Comparison of ENCODE assay signal across 31 cellular contexts in genomic region chr2:96105152-96105915, GRCh38. TPM values are rescaled to one million over a fixed set of nuclear protein-coding genes. Genes with fewer than 3 reads are reported as not detected.
DNase-seq lines count a peak whose midpoint lies in the region; ATAC-seq and TF ChIP-seq lines count a peak whose summit lies in the region.
"Had no signal": no experiment of that assay in that cellular context is flagged by ENCODE, and none has a peak within 500 bp of the region (broad histone marks: within the 10 kb centered on the region; RNA-seq: fewer than 3 reads in every experiment).

No MANE protein-coding gene starts in this region.

- H3K36me3 Mint-ChIP-seq in activated naive CD4-positive, alpha-beta T cell treated with anti-CD3 and anti-CD28 coated beads, Interleukin-2, amount 10 ng/mL, durations not matched to agents 7 days and 5 days: no peaks in the 10 kb centered on the region
- H3K36me3 Mint-ChIP-seq: T-cell had no signal

- H3K4me3 ChIP-seq in heart right ventricle (no peak overlapping the region), tibial artery (no peak overlapping the region)
- H3K4me3 ChIP-seq: heart left ventricle, mucosa of descending colon, pancreas had no signal

- H3K27ac Mint-ChIP-seq in activated naive CD4-positive, alpha-beta T cell treated with anti-CD3 and anti-CD28 coated beads, Interleukin-2, amount 10 ng/mL, durations not matched to agents 7 days and 5 days: peak overlapping the region; percentile 49
- H3K27ac Mint-ChIP-seq: activated CD4-positive, alpha-beta memory T cell treated with anti-CD3 and anti-CD28 coated beads, Interleukin-2, amount 10 ng/mL, durations not matched to agents 7 days and 5 days; activated T-helper 2 cell treated with anti-CD3 and anti-CD28 coated beads, Interferon-gamma antibody, Interleukin-2, Interleukin-4, amounts not matched to agents 10 μg/mL and 5 μg/mL and 100 μg/mL, durations not matched to agents 14 hours and 24 hours and 36 hours; CD8-positive, alpha-beta memory T cell; dendritic cell treated with granulocyte-macrophage colony-stimulating factor and Interleukin-4, amounts not matched to agents 40 ng/mL and 50 ng/mL, for 4 days; nephron; T-cell had no signal

- CTCF ChIA-PET in activated naive CD4-positive, alpha-beta T cell treated with anti-CD3 and anti-CD28 coated beads, Interleukin-2, amount 10 ng/mL, durations not matched to agents 7 days and 5 days (lab: Charles Lee): interaction anchor here (1.2 to 2.6 kb wide), 3 partner anchors 12 to 83 kb away, joined by 3 to 6 read pairs (median 3); no protein-coding TSS in a partner anchor

- peaks cover 13% of the 10 kb centered on the region for H3K9me3 Mint-ChIP-seq in activated naive CD4-positive, alpha-beta T cell treated with anti-CD3 and anti-CD28 coated beads, Interleukin-2, amount 10 ng/mL, durations not matched to agents 7 days and 5 days

- H3K4me1 Mint-ChIP-seq in activated naive CD4-positive, alpha-beta T cell treated with anti-CD3 and anti-CD28 coated beads, Interleukin-2, amount 10 ng/mL, durations not matched to agents 7 days and 5 days: no peaks in the 10 kb centered on the region
- H3K4me1 Mint-ChIP-seq: activated CD4-positive, alpha-beta memory T cell treated with anti-CD3 and anti-CD28 coated beads, Interleukin-2, amount 10 ng/mL, durations not matched to agents 7 days and 5 days; CD8-positive, alpha-beta memory T cell; central memory CD8-positive, alpha-beta T cell; T-cell had no signal

- H3K27ac ChIP-seq in heart right ventricle: peak overlapping the region in 1 of 10 donors; percentile 71
- no peak overlapping the region for H3K27ac ChIP-seq in tibial artery
- H3K27ac ChIP-seq: pancreas had no signal

- H3K9me3 ChIP-seq in heart right ventricle (peaks cover 0 to 15% (median 8%) of the 10 kb centered on the region in 11 donors), tibial artery (peaks cover 0 to 16% (median 11%) of the 10 kb centered on the region in 3 donors)
- H3K9me3 ChIP-seq: BE2C, pancreas had no signal

- no peak for ATAC-seq in heart right ventricle
- no peak for ATAC-seq in HG02610 (IDR thresholded peaks at IDR 0.05; ENCODE audit: unreplicated experiment)
- ATAC-seq: esophagus mucosa, heart left ventricle, mucosa of descending colon, pancreas, T-cell had no signal

- H3K4me1 ChIP-seq in heart right ventricle (peaks cover 22 to 72% (median 41%) of the 10 kb centered on the region in 9 donors), tibial artery (peaks cover 0 to 10% (median 0%) of the 10 kb centered on the region in 4 donors)
- H3K4me1 ChIP-seq: BE2C, pancreas had no signal

- H3K36me3 ChIP-seq in heart right ventricle: no peaks in the 10 kb centered on the region
- no peaks in the 10 kb centered on the region for H3K36me3 ChIP-seq in tibial artery
- H3K36me3 ChIP-seq: BE2C, heart left ventricle, pancreas had no signal

- WGBS in heart right ventricle, 2 donors: 94 to 97% methylated on average over 3 of the region's 3 CpGs

- TF ChIP-seq CTCF in heart right ventricle (IDR thresholded peaks at IDR 0.05) (no peak), tibial artery (IDR thresholded peaks at IDR 0.05) (no peak)

- H3K4me3 Mint-ChIP-seq in activated naive CD4-positive, alpha-beta T cell treated with anti-CD3 and anti-CD28 coated beads, Interleukin-2, amount 10 ng/mL, durations not matched to agents 7 days and 5 days: no peak overlapping the region
- H3K4me3 Mint-ChIP-seq: activated CD4-positive, alpha-beta memory T cell treated with anti-CD3 and anti-CD28 coated beads, Interleukin-2, amount 10 ng/mL, durations not matched to agents 7 days and 5 days; CD8-positive, alpha-beta memory T cell; central memory CD8-positive, alpha-beta T cell; dendritic cell treated with granulocyte-macrophage colony-stimulating factor and Interleukin-4, amounts not matched to agents 40 ng/mL and 50 ng/mL, for 4 days; nephron; T-cell had no signal

- H3K27me3 ChIP-seq in heart right ventricle: no peaks in the 10 kb centered on the region
- H3K27me3 ChIP-seq in tibial artery: peaks cover 0 to 17% of the 10 kb centered on the region in 2 donors
- H3K27me3 ChIP-seq: BE2C, heart left ventricle, pancreas had no signal

- DNase-seq in cardiac septum (ENCODE audit: low spot score) (peak; percentile 36), heart right ventricle (no peak), mesenteric fat pad (ENCODE audit: low spot score) (peak; percentile 69), tibial artery (peak; percentile 13 to 35), NCI-H1436 treated with DMSO at 0.1 percent for 48 hours (lab: John Stamatoyannopoulos, UW) (no peak)
- DNase-seq in activated naive CD4-positive, alpha-beta T cell treated with anti-CD3 and anti-CD28 coated beads, Interleukin-2, amount 10 ng/mL, durations not matched to agents 7 days and 5 days: peak; percentile 2
- DNase-seq in stimulated activated CD4-positive, alpha-beta T cell treated with anti-CD3 and anti-CD28 coated beads, Interleukin-2, amount 100 ng/mL, for 24 hours: no peak
- DNase-seq: activated CD4-positive, alpha-beta memory T cell treated with anti-CD3 and anti-CD28 coated beads, Interleukin-2, amount 10 ng/mL, durations not matched to agents 7 days and 5 days; activated CD4-positive, CD25-positive, alpha-beta regulatory T cell; BE2C; NCI-H1417 treated with DMSO at 0.1 percent for 48 hours; NCI-H2081; NCI-H526; NK-92 treated with Interleukin-12 subunit alpha and Interleukin-12 subunit beta, amount 100 ng/mL, for 24 hours; stimulated activated CD4-positive, alpha-beta T cell treated with anti-CD3 and anti-CD28 coated beads, Interleukin-12 subunit alpha, Interleukin-12 subunit beta, amount 100 ng/mL, for 4 hours; stimulated activated CD4-positive, alpha-beta T cell treated with anti-CD3 and anti-CD28 coated beads, Interleukin-4, amount 100 ng/mL, for 1 hour; trophoblast cell had no signal

- intact Hi-C loops in cardiac septum (cut with DNase I): no loop called here
- intact Hi-C loops in heart right ventricle (cut with DNase I): no loop called here
- intact Hi-C loops in tibial artery (cut with DNase I; ENCODE audit: low total_unique reads): no loop called here

- peaks cover 34% of the 10 kb centered on the region for H3K27me3 Mint-ChIP-seq in activated naive CD4-positive, alpha-beta T cell treated with anti-CD3 and anti-CD28 coated beads, Interleukin-2, amount 10 ng/mL, durations not matched to agents 7 days and 5 days
- H3K27me3 Mint-ChIP-seq: activated CD4-positive, alpha-beta memory T cell treated with anti-CD3 and anti-CD28 coated beads, Interleukin-2, amount 10 ng/mL, durations not matched to agents 7 days and 5 days; central memory CD8-positive, alpha-beta T cell; T-cell had no signal

RNA-seq across cellular contexts. Expression of gene ADRA2B, which starts 11.0 kb away (rescaled TPM):
- 5.5 TPM for total RNA-seq in cardiac septum
- 1 to 10 TPM; 1.5 to 7.3 (median 3.4) TPM for total RNA-seq in heart right ventricle
- 1 to 10 TPM; 1.9 to 5.2 TPM for polyA plus RNA-seq in heart right ventricle
- 1.2 TPM for total RNA-seq in mesenteric fat pad
- total RNA-seq: esophagus mucosa, fibroblast of villous mesenchyme, H4, lung microvascular endothelial cell had no signal
- polyA plus RNA-seq: CD8-positive, alpha-beta memory T cell had no signal

RNA-seq across cellular contexts. Expression of gene ASTL, which starts 33.0 kb away (rescaled TPM):
- total RNA-seq in cardiac septum: not detected
- total RNA-seq in heart right ventricle: not detected
- polyA plus RNA-seq in heart right ventricle: under 1 TPM in 1 of 2 donors, not detected in 1; 0.16 TPM
- total RNA-seq in mesenteric fat pad: not detected
- total RNA-seq: fibroblast of villous mesenchyme, H4, heart left ventricle, lung microvascular endothelial cell, mucosa of descending colon, pancreas had no signal

RNA-seq across cellular contexts. Expression of gene DUSP2, which starts 39.9 kb away (rescaled TPM):
- total RNA-seq in cardiac septum (1.3 TPM), heart right ventricle (1 to 10 TPM in 9 of 10 donors, under 1 TPM in 1; 0.61 to 6.8 (median 2.5) TPM), mesenteric fat pad (6.1 TPM)
- polyA plus RNA-seq in heart right ventricle: 10 to 100 TPM in 1 of 2 donors, 1 to 10 TPM in 1; 2.9 to 29.1 TPM

Comparison
In these comparisons a context has a peak if more than half of its experiments do, and no peak if none do; other contexts are left out.
1. DNase-seq: peak in cardiac septum (single experiment), activated naive CD4-positive, alpha-beta T cell treated with anti-CD3 and anti-CD28 coated beads, Interleukin-2, amount 10 ng/mL, durations not matched to agents 7 days and 5 days (single experiment), mesenteric fat pad (single experiment) and tibial artery (2 of 2); none in heart right ventricle (0 of 2), stimulated activated CD4-positive, alpha-beta T cell treated with anti-CD3 and anti-CD28 coated beads, Interleukin-2, amount 100 ng/mL, for 24 hours (0 of 2) and NCI-H1436 treated with DMSO at 0.1 percent for 48 hours (single experiment).